Comparison of ENCODE assay signal across 9 cellular contexts in genomic region chr11:99015634-99016454, GRCh38. TPM values are rescaled to one million over a fixed set of nuclear protein-coding genes. Genes with fewer than 3 reads are reported as not detected.
DNase-seq lines count a peak whose midpoint lies in the region; ATAC-seq, FAIRE-seq and TF ChIP-seq lines count a peak whose summit lies in the region.
"Had no signal": no experiment of that assay in that cellular context is flagged by ENCODE, and none has a peak within 500 bp of the region (broad histone marks: within the 10 kb centered on the region; RNA-seq: fewer than 3 reads in every experiment).

No MANE protein-coding gene starts in this region.

- TF ChIP-seq CTCF in D721Med (IDR thresholded peaks at IDR 0.05; ENCODE audit: insufficient read depth, missing control alignments): peak; percentile 86
- peak; percentile 84 for TF ChIP-seq CTCF in IMR-90 (conservative IDR thresholded peaks at IDR 0.05; ENCODE audit: low read depth, low read length)

- no peak overlapping the region for H4K8ac ChIP-seq in IMR-90 (ENCODE audit: low read depth in 2 of 2, low read length in 2 of 2)

- no peak overlapping the region for H3K27ac ChIP-seq in IMR-90 (ENCODE audit: insufficient read depth, low read length)

- H3K23ac ChIP-seq in IMR-90 (ENCODE audit: low read depth, low read length): no peak overlapping the region

- no TSS peak for BruUV-seq in IMR-90 (replicated peaks; lab: Mats Ljungman, UMichigan)

- no peaks in the 10 kb centered on the region for H3K9me3 ChIP-seq in IMR-90 (ENCODE audit: control insufficient read depth, insufficient read depth, low read length)

- no peak overlapping the region for H2AK5ac ChIP-seq in IMR-90 (ENCODE audit: low read depth, low read length)

- no peak overlapping the region for H3K4me3 ChIP-seq in IMR-90 (ENCODE audit: insufficient read depth, low read depth, low read length)

- H2AK9ac ChIP-seq in IMR-90 (replicated peaks; ENCODE audit: low read depth, low read length, poor library complexity): no peak overlapping the region

- peak; percentile 97 for FAIRE-seq in D721Med (lab: Jason Lieb, UNC)

- no peak overlapping the region for H3K9ac ChIP-seq in IMR-90 (ENCODE audit: low read depth, low read length)

- no peak overlapping the region for H3K4me2 ChIP-seq in IMR-90 (ENCODE audit: low read depth, low read length)

- no peak overlapping the region for H3K14ac ChIP-seq in IMR-90 (replicated peaks; ENCODE audit: low read depth, low read length)

- intact Hi-C loops in IMR-90 (cut with micrococcal nuclease): loop anchor here (2.0 kb wide), 1 partner anchor 723 kb away; no protein-coding TSS in a partner anchor

- POLR2A ChIA-PET in IMR-90 (lab: Charles Lee; ENCODE audit: unreplicated experiment): no interaction called here

- no CpG with 5 or more reads among the region's 3 CpGs for WGBS in IMR-90 (ENCODE audit: extremely low coverage in 2 of 2, insufficient read length in 1 of 2), 2 experiments

- no peaks in the 10 kb centered on the region for H4K20me1 ChIP-seq in IMR-90 (ENCODE audit: insufficient read depth, low read length)

- no peak overlapping the region for H2BK20ac ChIP-seq in IMR-90 (ENCODE audit: low read depth, low read length)

- peak; percentile 47 for ATAC-seq in GM19372 (IDR thresholded peaks at IDR 0.05; ENCODE audit: low read depth, unreplicated experiment)
- ATAC-seq in IMR-90 (ENCODE audit: low read depth): peak; percentile 78

- H2BK5ac ChIP-seq in IMR-90 (ENCODE audit: low read depth, low read length, poor library complexity, severe bottlenecking): no peak overlapping the region

- TF ChIP-seq RAD21 in IMR-90 (IDR thresholded peaks at IDR 0.05; ENCODE audit: low read length): peak; percentile 83

- no peaks in the 10 kb centered on the region for H3K79me1 ChIP-seq in IMR-90 (ENCODE audit: low read depth in 1 of 2, low read length in 2 of 2)

- DNase-seq in D721Med (ENCODE audit: insufficient read length, low spot score) (no peak), IMR-90 (peak; percentile 51), RPMI8226 (peak; percentile 56), fibroblast of gingiva (ENCODE audit: low read depth) (peak; percentile 23), pons (ENCODE audit: low spot score) (peak; percentile 60), UCSD-AML1 (lab: John Stamatoyannopoulos, UW; ENCODE audit: unreplicated experiment) (no peak), GF-D8 (lab: John Stamatoyannopoulos, UW) (no peak)

- H3K4me1 ChIP-seq in IMR-90 (ENCODE audit: control insufficient read depth, insufficient read depth, low read length): no peaks in the 10 kb centered on the region; the same call in 1 of the 2 replicates

- H3K18ac ChIP-seq in IMR-90 (ENCODE audit: low read depth, low read length): no peak overlapping the region

- H4K5ac ChIP-seq in IMR-90 (ENCODE audit: low read depth, low read length): no peak overlapping the region

- CTCF ChIA-PET in IMR-90 (lab: Yijun Ruan, JAX): interaction anchor here (0.6 to 1.6 kb wide), 8 partner anchors 10 to 723 kb away, joined by 3 to 6 read pairs (median 3); no protein-coding TSS in a partner anchor

- H3K27me3 ChIP-seq in IMR-90 (ENCODE audit: control insufficient read depth, insufficient read depth, low read length): peaks cover 7% of the 10 kb centered on the region

- in situ Hi-C loops in IMR-90 (cut with MboI; ENCODE audit: low sequenced_read_pairs): no loop called here

- TF ChIP-seq POLR2A in IMR-90 (IDR thresholded peaks at IDR 0.05; ENCODE audit: low read depth, low read length): no peak

- H3K36me3 ChIP-seq in IMR-90 (ENCODE audit: control insufficient read depth, insufficient read depth, low read length): no peaks in the 10 kb centered on the region

- no peak overlapping the region for H3K4ac ChIP-seq in IMR-90 (ENCODE audit: low read depth, low read length)

- no peak overlapping the region for H4K91ac ChIP-seq in IMR-90 (ENCODE audit: insufficient read depth, low read depth, low read length)

- H2BK15ac ChIP-seq in IMR-90 (ENCODE audit: low read depth, low read length): no peak overlapping the region

- H3K9me1 ChIP-seq in IMR-90 (ENCODE audit: insufficient read depth, low read length): no peaks in the 10 kb centered on the region

- H2BK120ac ChIP-seq in IMR-90 (ENCODE audit: low read depth, low read length): no peak overlapping the region

- dilution Hi-C loops in IMR-90 (cut with HindIII; ENCODE audit: low sequenced_read_pairs, unreplicated experiment): no loop called here

- no peak overlapping the region for H2AFZ ChIP-seq in IMR-90 (replicated peaks; ENCODE audit: low read length, poor library complexity)

- H3K56ac ChIP-seq in IMR-90 (ENCODE audit: extremely low read depth, insufficient read depth, low read length): no peak overlapping the region

TF ChIP-seq in IMR-90, 13 proteins besides CTCF, POLR2A, EP300 and RAD21:
- peak; percentile 79 for TF ChIP-seq SMC3 (IDR thresholded peaks at IDR 0.05; ENCODE audit: low read depth, low read length)
- TF ChIP-seq, protein P1, sequence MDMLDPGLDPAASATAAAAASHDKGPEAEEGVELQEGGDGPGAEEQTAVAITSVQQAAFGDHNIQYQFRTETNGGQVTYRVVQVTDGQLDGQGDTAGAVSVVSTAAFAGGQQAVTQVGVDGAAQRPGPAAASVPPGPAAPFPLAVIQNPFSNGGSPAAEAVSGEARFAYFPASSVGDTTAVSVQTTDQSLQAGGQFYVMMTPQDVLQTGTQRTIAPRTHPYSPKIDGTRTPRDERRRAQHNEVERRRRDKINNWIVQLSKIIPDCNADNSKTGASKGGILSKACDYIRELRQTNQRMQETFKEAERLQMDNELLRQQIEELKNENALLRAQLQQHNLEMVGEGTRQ (IDR thresholded peaks at IDR 0.05; ENCODE audit: low read depth, low read length): no peak

RNA-seq across cellular contexts. Expression of gene CNTN5, which starts 4.9 kb away (rescaled TPM):
- total RNA-seq in IMR-90 (2012; rRNA removed): not detected in 2 replicates
- not detected in 2 replicates for polyA plus RNA-seq in IMR-90 (2012; rRNA removed)
- polyA plus RNA-seq in IMR-90 (2012; cell fraction: cytosol; rRNA removed): not detected in 2 replicates
- not detected in 2 replicates for polyA plus RNA-seq in IMR-90 (2012; cell fraction: nucleus; rRNA removed; ENCODE audit: low replicate concordance)
- total RNA-seq: activated CD8-positive, alpha-beta memory T cell treated with anti-CD3 and anti-CD28 coated beads for 36 hours had no signal

Comparison
In these comparisons a context has a peak if more than half of its experiments do, and no peak if none do; other contexts are left out.
1. DNase-seq: peak in IMR-90 (single experiment), RPMI8226 (single experiment), fibroblast of gingiva (single experiment) and pons (single experiment); none in D721Med (single experiment), UCSD-AML1 (single experiment) and GF-D8 (single experiment).